In genomic region chr1:9629445-9630201, GRCh38 we compare ENCODE assay signal across 1 cellular context.
TF ChIP-seq lines count a peak whose summit lies in the region.

No MANE protein-coding gene starts in this region.

TF ChIP-seq in GM12878, 131 proteins besides CTCF, POLR2A, EP300 and RAD21 (continued from another document):
- TF ChIP-seq CUX1 (IDR thresholded peaks at IDR 0.05; ENCODE audit: insufficient replicate concordance, low read depth, low read length) = peak; percentile 75
- TF ChIP-seq NFXL1 (IDR thresholded peaks at IDR 0.05; ENCODE audit: borderline replicate concordance) = peak; percentile 99
- TF ChIP-seq IKZF1 (conservative IDR thresholded peaks at IDR 0.05) = peak; percentile 88
- TF ChIP-seq MLLT1 (IDR thresholded peaks at IDR 0.05) = peak; percentile 75
- TF ChIP-seq IRF4 (IDR thresholded peaks at IDR 0.05; ENCODE audit: low read depth, low read length) = peak; percentile 67; the same call in 1 of the 2 replicates
- TF ChIP-seq SPI1 (IDR thresholded peaks at IDR 0.05; ENCODE audit: borderline replicate concordance, insufficient read depth, low read depth, low read length) = peak; percentile 99
- 0 out of 2 replicates have a peak, but pooled peaks have one; percentile 31 for TF ChIP-seq TBL1XR1 (IDR thresholded peaks at IDR 0.05; ENCODE audit: low read depth, low read length)
- peak; percentile 16 for TF ChIP-seq MXI1 (IDR thresholded peaks at IDR 0.05; ENCODE audit: low read depth, low read length)
- TF ChIP-seq RCOR1 (conservative IDR thresholded peaks at IDR 0.05; ENCODE audit: low read depth, low read length) = 0 out of 2 replicates have a peak, but pooled peaks have one; percentile 76
- peak; percentile 38 for TF ChIP-seq SP1 (IDR thresholded peaks at IDR 0.05; ENCODE audit: low read depth, low read length)
- peak; percentile 77; the same call in 1 of the 2 replicates for TF ChIP-seq MYB (IDR thresholded peaks at IDR 0.05; ENCODE audit: borderline replicate concordance, low read depth, low read length)
- no peak; the same call in 1 of the 2 replicates for TF ChIP-seq CHD1 (IDR thresholded peaks at IDR 0.05; ENCODE audit: low read depth, low read length)
- no peak for TF ChIP-seq SREBF1 (IDR thresholded peaks at IDR 0.05; ENCODE audit: low read length)
- peak; percentile 26; the same call in 1 of the 2 replicates for TF ChIP-seq ZBTB40 (IDR thresholded peaks at IDR 0.05; ENCODE audit: borderline replicate concordance)
- TF ChIP-seq BHLHE40 (IDR thresholded peaks at IDR 0.05; ENCODE audit: borderline replicate concordance in 1 of 2, low read depth in 2 of 2, low read length in 1 of 2) = peak; percentile 92 to 95
- peak; percentile 91; the same call in 1 of the 2 replicates for TF ChIP-seq KDM1A (IDR thresholded peaks at IDR 0.05; ENCODE audit: borderline replicate concordance)
- peak; percentile 43; the same call in 1 of the 2 replicates for TF ChIP-seq ATF7 (IDR thresholded peaks at IDR 0.05; ENCODE audit: low read depth)
- peak; percentile 67; the same call in 1 of the 2 replicates for TF ChIP-seq POLR2AphosphoS2 (IDR thresholded peaks at IDR 0.05; ENCODE audit: low read depth, low read length)
- peak; percentile 45 for TF ChIP-seq E4F1 (IDR thresholded peaks at IDR 0.05; ENCODE audit: borderline replicate concordance, partially characterized antibody)
- TF ChIP-seq EGR1 (IDR thresholded peaks at IDR 0.05; ENCODE audit: borderline replicate concordance in 1 of 2, low read depth in 2 of 2, low read length in 2 of 2) = peak in 1 of 2 experiments; percentile 88; a peak in 2 of 3 replicates
- TF ChIP-seq ZNF217 (IDR thresholded peaks at IDR 0.05) = peak; percentile 99
- TF ChIP-seq CBFB (IDR thresholded peaks at IDR 0.05; ENCODE audit: low read depth) = 0 out of 2 replicates have a peak, but pooled peaks have one; percentile 75
- TF ChIP-seq ZNF24 (IDR thresholded peaks at IDR 0.05) = peak; percentile 31; the same call in 1 of the 2 replicates
- peak; percentile 69 for TF ChIP-seq SKIL (IDR thresholded peaks at IDR 0.05; ENCODE audit: low read depth, poor library complexity, severe bottlenecking)
- peak; percentile 54; the same call in 1 of the 2 replicates for TF ChIP-seq NKRF (conservative IDR thresholded peaks at IDR 0.05)
- TF ChIP-seq MTA2 (IDR thresholded peaks at IDR 0.05; ENCODE audit: low read depth) = peak; percentile 63
- TF ChIP-seq HDGF (IDR thresholded peaks at IDR 0.05) = 0 out of 2 replicates have a peak, but pooled peaks have one; percentile 35
- TF ChIP-seq EED (IDR thresholded peaks at IDR 0.05; ENCODE audit: low read depth) = peak; percentile 75
